In the genomic region with DNA sequence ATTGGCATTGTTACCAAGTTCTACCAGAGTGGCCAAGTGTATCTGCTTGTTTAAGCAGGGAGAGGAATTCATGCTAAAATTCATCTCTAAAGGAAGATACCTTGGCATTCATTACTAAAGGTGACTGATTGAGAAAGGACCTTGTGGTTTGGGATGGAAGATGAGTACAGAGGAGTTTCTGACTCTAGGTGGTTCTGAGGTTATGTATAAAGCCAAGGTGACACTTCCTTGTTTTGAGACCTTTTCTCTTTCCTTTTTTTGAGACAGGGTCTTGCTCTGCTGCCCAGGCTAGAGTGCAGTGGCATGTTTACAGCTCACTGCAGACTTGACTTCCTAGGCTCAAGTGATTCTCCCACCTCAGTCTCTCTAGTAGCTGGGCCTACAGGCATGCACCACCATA, we compare ENCODE assay signal across 18 cellular contexts. TPM values are rescaled to one million over a fixed set of nuclear protein-coding genes. Genes with fewer than 3 reads are reported as not detected.
DNase-seq lines count a peak whose midpoint lies in the region; ATAC-seq, FAIRE-seq and TF ChIP-seq lines count a peak whose summit lies in the region.
"Had no signal": no experiment of that assay in that cellular context is flagged by ENCODE, and none has a peak within 500 bp of the region (broad histone marks: within the 10 kb centered on the region; RNA-seq: fewer than 3 reads in every experiment).

No MANE protein-coding gene starts in this region.

- H3K4me3 ChIP-seq in CD8-positive, alpha-beta T cell (ENCODE audit: low read depth, low read length), result no peak overlapping the region
- H3K4me3 ChIP-seq: hepatocyte, mucosa of descending colon, neural progenitor cell had no signal

- no peak for DNase-seq in activated CD4-positive, alpha-beta T cell treated with anti-CD3 and anti-CD28 coated beads for 36 hours
- DNase-seq in activated CD4-positive, alpha-beta T cell treated with anti-CD3 and anti-CD28 coated beads for 4 hours, result no peak
- DNase-seq in CD8-positive, alpha-beta T cell, result no peak
- DNase-seq in activated CD8-positive, alpha-beta T cell treated with anti-CD3 and anti-CD28 coated beads, Interleukin-2, amount 10 ng/mL, durations not matched to agents 7 days and 5 days, result no peak
- DNase-seq in natural killer cell treated with Interleukin-12 subunit alpha and Interleukin-12 subunit beta and Interleukin-15 and Interleukin-18, amount 100 ng/mL, for 72 hours (ENCODE audit: low spot score), result no peak
- DNase-seq in urothelium cell line (ENCODE audit: low spot score), result no peak
- DNase-seq: activated CD4-positive, alpha-beta T cell treated with anti-CD3 and anti-CD28 coated beads, Interleukin-2, amount 50 U/mL, for 1 hour; activated naive CD8-positive, alpha-beta T cell treated with anti-CD3 and anti-CD28 coated beads, Interleukin-2, amount 10 ng/mL, durations not matched to agents 7 days and 5 days; Calu3; effector memory CD4-positive, alpha-beta T cell; mucosa of descending colon; NCI-H510A treated with DMSO at 0.1 percent for 48 hours; RPMI8226 had no signal

- H3K36me3 Mint-ChIP-seq in activated CD4-positive, alpha-beta T cell treated with anti-CD3 and anti-CD28 coated beads for 36 hours (ENCODE audit: low read depth), result peaks cover 11% of the 10 kb centered on the region
- H3K36me3 Mint-ChIP-seq in CD8-positive, alpha-beta T cell, result peaks cover 13% of the 10 kb centered on the region
- peaks cover 31% of the 10 kb centered on the region for H3K36me3 Mint-ChIP-seq in activated CD8-positive, alpha-beta T cell treated with anti-CD3 and anti-CD28 coated beads, Interleukin-2, amount 10 ng/mL, durations not matched to agents 7 days and 5 days (ENCODE audit: low read depth)
- H3K36me3 Mint-ChIP-seq in natural killer cell treated with Interleukin-12 subunit alpha and Interleukin-12 subunit beta and Interleukin-15 and Interleukin-18, amount 100 ng/mL, for 72 hours, result no peaks in the 10 kb centered on the region
- H3K36me3 Mint-ChIP-seq: neural progenitor cell had no signal

- POLR2A ChIA-PET in activated CD4-positive, alpha-beta T cell treated with anti-CD3 and anti-CD28 coated beads for 36 hours (lab: Charles Lee), result no interaction called here
- POLR2A ChIA-PET in CD8-positive, alpha-beta T cell (lab: Charles Lee), result interaction anchor here (1.1 kb wide), 1 partner anchor 8 kb away, joined by 3 read pairs; no protein-coding TSS in a partner anchor
- POLR2A ChIA-PET in activated CD8-positive, alpha-beta T cell treated with anti-CD3 and anti-CD28 coated beads, Interleukin-2, amount 10 ng/mL, durations not matched to agents 7 days and 5 days (lab: Charles Lee), result no interaction called here

- no peaks in the 10 kb centered on the region for H3K9me3 ChIP-seq in CD8-positive, alpha-beta T cell (ENCODE audit: low read length)
- H3K9me3 ChIP-seq: mucosa of descending colon had no signal

- peaks cover 8% of the 10 kb centered on the region for H3K36me3 ChIP-seq in CD8-positive, alpha-beta T cell (ENCODE audit: insufficient read depth, low read length)
- H3K36me3 ChIP-seq: neural progenitor cell had no signal

- CTCF ChIA-PET in activated CD4-positive, alpha-beta T cell treated with anti-CD3 and anti-CD28 coated beads for 36 hours (lab: Charles Lee), result no interaction called here
- CTCF ChIA-PET in CD8-positive, alpha-beta T cell (lab: Charles Lee), result interaction anchor here (2.3 kb wide), 1 partner anchor 9 kb away, joined by 8 read pairs; the partner anchor contains the start of gene ABHD15
- CTCF ChIA-PET in activated CD8-positive, alpha-beta T cell treated with anti-CD3 and anti-CD28 coated beads, Interleukin-2, amount 10 ng/mL, durations not matched to agents 7 days and 5 days (lab: Charles Lee), result interaction anchor here (1.5 kb wide), 1 partner anchor 21 kb away, joined by 3 read pairs; no protein-coding TSS in a partner anchor

- peaks cover 14% of the 10 kb centered on the region for H3K4me1 Mint-ChIP-seq in activated CD4-positive, alpha-beta T cell treated with anti-CD3 and anti-CD28 coated beads for 36 hours
- H3K4me1 Mint-ChIP-seq in CD8-positive, alpha-beta T cell (ENCODE audit: low read depth), result peaks cover 24% of the 10 kb centered on the region
- H3K4me1 Mint-ChIP-seq in activated CD8-positive, alpha-beta T cell treated with anti-CD3 and anti-CD28 coated beads, Interleukin-2, amount 10 ng/mL, durations not matched to agents 7 days and 5 days (ENCODE audit: low read depth), result peaks cover 38% of the 10 kb centered on the region
- H3K4me1 Mint-ChIP-seq in natural killer cell treated with Interleukin-12 subunit alpha and Interleukin-12 subunit beta and Interleukin-15 and Interleukin-18, amount 100 ng/mL, for 72 hours (ENCODE audit: low read depth in 2 of 2), result peaks cover 29 to 32% of the 10 kb centered on the region in 2 donors
- H3K4me1 Mint-ChIP-seq: neural progenitor cell had no signal

- intact Hi-C loops in activated CD4-positive, alpha-beta T cell treated with anti-CD3 and anti-CD28 coated beads for 36 hours (cut with DNase I, micrococcal nuclease), result no loop called here
- intact Hi-C loops in CD8-positive, alpha-beta T cell (cut with DNase I, micrococcal nuclease), result no loop called here

- H3K4me1 ChIP-seq in CD8-positive, alpha-beta T cell (ENCODE audit: insufficient read depth, low read length), result no peaks in the 10 kb centered on the region
- H3K4me1 ChIP-seq: neural progenitor cell had no signal

- TF ChIP-seq CTCF in CD8-positive, alpha-beta T cell (IDR thresholded peaks at IDR 0.05), result no peak

- peak; percentile 78 for ATAC-seq in activated CD4-positive, alpha-beta T cell treated with anti-CD3 and anti-CD28 coated beads for 36 hours
- no peak for ATAC-seq in CD8-positive, alpha-beta T cell
- ATAC-seq in activated CD8-positive, alpha-beta T cell treated with anti-CD3 and anti-CD28 coated beads, Interleukin-2, amount 10 ng/mL, durations not matched to agents 7 days and 5 days, result peak; percentile 59
- peak in 1 of 2 donors; percentile 55 for ATAC-seq in natural killer cell treated with Interleukin-12 subunit alpha and Interleukin-12 subunit beta and Interleukin-15 and Interleukin-18, amount 100 ng/mL, for 72 hours
- no peak for ATAC-seq in GM21737 (IDR thresholded peaks at IDR 0.05; ENCODE audit: unreplicated experiment)
- no peak for ATAC-seq in HG03469 (IDR thresholded peaks at IDR 0.05; ENCODE audit: unreplicated experiment)
- ATAC-seq: esophagus mucosa, mucosa of descending colon had no signal

- H3K27ac ChIP-seq in CD8-positive, alpha-beta T cell (ENCODE audit: low read depth, low read length), result no peak overlapping the region
- H3K27ac ChIP-seq: neural progenitor cell had no signal

- no peaks in the 10 kb centered on the region for H3K27me3 ChIP-seq in CD8-positive, alpha-beta T cell (ENCODE audit: insufficient read depth, low read length)
- H3K27me3 ChIP-seq: hepatocyte, neural progenitor cell had no signal

- no peak for FAIRE-seq in urothelium cell line (lab: Jason Lieb, UNC)

- no peaks in the 10 kb centered on the region for H3K27me3 Mint-ChIP-seq in activated CD4-positive, alpha-beta T cell treated with anti-CD3 and anti-CD28 coated beads for 36 hours
- H3K27me3 Mint-ChIP-seq in CD8-positive, alpha-beta T cell (ENCODE audit: low read depth), result no peaks in the 10 kb centered on the region
- H3K27me3 Mint-ChIP-seq in activated CD8-positive, alpha-beta T cell treated with anti-CD3 and anti-CD28 coated beads, Interleukin-2, amount 10 ng/mL, durations not matched to agents 7 days and 5 days (ENCODE audit: low read depth), result no peaks in the 10 kb centered on the region
- no peaks in the 10 kb centered on the region for H3K27me3 Mint-ChIP-seq in natural killer cell treated with Interleukin-12 subunit alpha and Interleukin-12 subunit beta and Interleukin-15 and Interleukin-18, amount 100 ng/mL, for 72 hours
- H3K27me3 Mint-ChIP-seq: activated naive CD8-positive, alpha-beta T cell treated with anti-CD3 and anti-CD28 coated beads, Interleukin-2, amount 10 ng/mL, durations not matched to agents 7 days and 5 days had no signal

- H3K4me3 Mint-ChIP-seq in activated CD4-positive, alpha-beta T cell treated with anti-CD3 and anti-CD28 coated beads for 36 hours, result no peak overlapping the region
- no peak overlapping the region for H3K4me3 Mint-ChIP-seq in CD8-positive, alpha-beta T cell
- no peak overlapping the region for H3K4me3 Mint-ChIP-seq in activated CD8-positive, alpha-beta T cell treated with anti-CD3 and anti-CD28 coated beads, Interleukin-2, amount 10 ng/mL, durations not matched to agents 7 days and 5 days
- H3K4me3 Mint-ChIP-seq in natural killer cell treated with Interleukin-12 subunit alpha and Interleukin-12 subunit beta and Interleukin-15 and Interleukin-18, amount 100 ng/mL, for 72 hours, result no peak overlapping the region
- H3K4me3 Mint-ChIP-seq: activated naive CD8-positive, alpha-beta T cell treated with anti-CD3 and anti-CD28 coated beads, Interleukin-2, amount 10 ng/mL, durations not matched to agents 7 days and 5 days; neural progenitor cell had no signal

- no peaks in the 10 kb centered on the region for H3K9me3 Mint-ChIP-seq in activated CD4-positive, alpha-beta T cell treated with anti-CD3 and anti-CD28 coated beads for 36 hours (ENCODE audit: low read depth)
- H3K9me3 Mint-ChIP-seq in CD8-positive, alpha-beta T cell, result no peaks in the 10 kb centered on the region
- no peaks in the 10 kb centered on the region for H3K9me3 Mint-ChIP-seq in activated CD8-positive, alpha-beta T cell treated with anti-CD3 and anti-CD28 coated beads, Interleukin-2, amount 10 ng/mL, durations not matched to agents 7 days and 5 days (ENCODE audit: insufficient read depth)
- no peaks in the 10 kb centered on the region for H3K9me3 Mint-ChIP-seq in natural killer cell treated with Interleukin-12 subunit alpha and Interleukin-12 subunit beta and Interleukin-15 and Interleukin-18, amount 100 ng/mL, for 72 hours
- H3K9me3 Mint-ChIP-seq: activated naive CD8-positive, alpha-beta T cell treated with anti-CD3 and anti-CD28 coated beads, Interleukin-2, amount 10 ng/mL, durations not matched to agents 7 days and 5 days; neural progenitor cell had no signal

- no peak overlapping the region for H3K27ac Mint-ChIP-seq in activated CD4-positive, alpha-beta T cell treated with anti-CD3 and anti-CD28 coated beads for 36 hours
- H3K27ac Mint-ChIP-seq in CD8-positive, alpha-beta T cell, result peak overlapping the region; percentile 9
- H3K27ac Mint-ChIP-seq in activated CD8-positive, alpha-beta T cell treated with anti-CD3 and anti-CD28 coated beads, Interleukin-2, amount 10 ng/mL, durations not matched to agents 7 days and 5 days, result peak overlapping the region; percentile 27
- peak overlapping the region; percentile 8 to 26 for H3K27ac Mint-ChIP-seq in natural killer cell treated with Interleukin-12 subunit alpha and Interleukin-12 subunit beta and Interleukin-15 and Interleukin-18, amount 100 ng/mL, for 72 hours
- H3K27ac Mint-ChIP-seq: activated naive CD8-positive, alpha-beta T cell treated with anti-CD3 and anti-CD28 coated beads, Interleukin-2, amount 10 ng/mL, durations not matched to agents 7 days and 5 days; neural progenitor cell had no signal

RNA-seq across cellular contexts. Expression of gene ABHD15, which starts 9.1 kb away (rescaled TPM):
- total RNA-seq in activated CD4-positive, alpha-beta T cell treated with anti-CD3 and anti-CD28 coated beads for 36 hours, result 1 to 10 TPM; 7.2 to 8.6 TPM
- 1 to 10 TPM; 8.3 to 8.7 TPM for total RNA-seq in CD8-positive, alpha-beta T cell
- total RNA-seq in activated CD8-positive, alpha-beta T cell treated with anti-CD3 and anti-CD28 coated beads, Interleukin-2, amount 10 ng/mL, durations not matched to agents 7 days and 5 days, result 10 to 100 TPM; 21.1 to 21.7 TPM
- total RNA-seq in natural killer cell treated with Interleukin-12 subunit alpha and Interleukin-12 subunit beta and Interleukin-15 and Interleukin-18, amount 100 ng/mL, for 72 hours, result 10 to 100 TPM; 12.6 to 20.3 TPM

RNA-seq across cellular contexts. Expression of gene TP53I13, which starts 10.8 kb away (rescaled TPM):
- 10 to 100 TPM; 37.7 to 41.5 TPM for total RNA-seq in activated CD4-positive, alpha-beta T cell treated with anti-CD3 and anti-CD28 coated beads for 36 hours
- total RNA-seq in CD8-positive, alpha-beta T cell, result 10 to 100 TPM; 50.2 to 54.1 TPM
- 10 to 100 TPM; 96.7 to 97.9 TPM for total RNA-seq in activated CD8-positive, alpha-beta T cell treated with anti-CD3 and anti-CD28 coated beads, Interleukin-2, amount 10 ng/mL, durations not matched to agents 7 days and 5 days
- total RNA-seq in natural killer cell treated with Interleukin-12 subunit alpha and Interleukin-12 subunit beta and Interleukin-15 and Interleukin-18, amount 100 ng/mL, for 72 hours, result 10 to 100 TPM; 61.6 to 95.5 TPM

RNA-seq across cellular contexts. Expression of gene GIT1, which starts 31.7 kb away (rescaled TPM):
- total RNA-seq in activated CD4-positive, alpha-beta T cell treated with anti-CD3 and anti-CD28 coated beads for 36 hours, result 10 to 100 TPM; 60.5 to 74.1 TPM
- total RNA-seq in CD8-positive, alpha-beta T cell, result 10 to 100 TPM; 25.8 to 27.0 TPM
- total RNA-seq in activated CD8-positive, alpha-beta T cell treated with anti-CD3 and anti-CD28 coated beads, Interleukin-2, amount 10 ng/mL, durations not matched to agents 7 days and 5 days, result 10 to 100 TPM; 72.7 to 75.1 TPM
- 100 to 1,000 TPM in 1 of 2 donors, 10 to 100 TPM in 1; 40.8 to 111 TPM for total RNA-seq in natural killer cell treated with Interleukin-12 subunit alpha and Interleukin-12 subunit beta and Interleukin-15 and Interleukin-18, amount 100 ng/mL, for 72 hours

RNA-seq across cellular contexts. Expression of gene ANKRD13B, which starts 35.2 kb away (rescaled TPM):
- 10 to 100 TPM; 17.3 to 20.2 TPM for total RNA-seq in activated CD4-positive, alpha-beta T cell treated with anti-CD3 and anti-CD28 coated beads for 36 hours
- total RNA-seq in CD8-positive, alpha-beta T cell, result 1 to 10 TPM in 1 of 2 experiments, under 1 TPM in 1; 0.83 to 1.3 TPM
- 10 to 100 TPM; 11.2 to 12.5 TPM for total RNA-seq in activated CD8-positive, alpha-beta T cell treated with anti-CD3 and anti-CD28 coated beads, Interleukin-2, amount 10 ng/mL, durations not matched to agents 7 days and 5 days
- total RNA-seq in natural killer cell treated with Interleukin-12 subunit alpha and Interleukin-12 subunit beta and Interleukin-15 and Interleukin-18, amount 100 ng/mL, for 72 hours, result 10 to 100 TPM in 1 of 2 donors, 1 to 10 TPM in 1; 4.4 to 32.5 TPM

Comparison
In these comparisons a context has a peak if more than half of its experiments do, and no peak if none do; other contexts are left out.
1. ATAC-seq: peak in activated CD4-positive, alpha-beta T cell treated with anti-CD3 and anti-CD28 coated beads for 36 hours (single experiment) and activated CD8-positive, alpha-beta T cell treated with anti-CD3 and anti-CD28 coated beads, Interleukin-2, amount 10 ng/mL, durations not matched to agents 7 days and 5 days (single experiment); none in CD8-positive, alpha-beta T cell (single experiment), GM21737 (single experiment) and HG03469 (single experiment).